In genomic region chr6:129667621-129668020, GRCh38 we compare ENCODE assay signal across 14 cellular contexts. TPM values are rescaled to one million over a fixed set of nuclear protein-coding genes. Genes with fewer than 3 reads are reported as not detected.
DNase-seq lines count a peak whose midpoint lies in the region; ATAC-seq and TF ChIP-seq lines count a peak whose summit lies in the region.
"Had no signal": no experiment of that assay in that cellular context is flagged by ENCODE, and none has a peak within 500 bp of the region (broad histone marks: within the 10 kb centered on the region; RNA-seq: fewer than 3 reads in every experiment).

No MANE protein-coding gene starts in this region.

- peaks cover 47% of the 10 kb centered on the region for H3K4me1 ChIP-seq in ACC112 (ENCODE audit: control insufficient read depth, insufficient read depth, low read length, unreplicated experiment)

- TF ChIP-seq CTCF in CD4-positive, alpha-beta T cell (IDR thresholded peaks at IDR 0.05), result no peak
- TF ChIP-seq CTCF in type B pancreatic cell (conservative IDR thresholded peaks at IDR 0.05), result no peak

- peaks cover 19% of the 10 kb centered on the region for H3K4me1 Mint-ChIP-seq in CD4-positive, alpha-beta T cell (ENCODE audit: low read depth)
- peaks cover 20% of the 10 kb centered on the region for H3K4me1 Mint-ChIP-seq in type B pancreatic cell (ENCODE audit: unreplicated experiment)

- no peaks in the 10 kb centered on the region for H3K27me3 ChIP-seq in ACC112 (ENCODE audit: insufficient read depth, low read length)
- no peaks in the 10 kb centered on the region for H3K27me3 ChIP-seq in CD4-positive, alpha-beta T cell (ENCODE audit: control insufficient read depth, insufficient read depth, low read length)
- H3K27me3 ChIP-seq: cardiac muscle cell, ovary had no signal

- no peaks in the 10 kb centered on the region for H3K36me3 Mint-ChIP-seq in CD4-positive, alpha-beta T cell (ENCODE audit: low read depth)
- no peaks in the 10 kb centered on the region for H3K36me3 Mint-ChIP-seq in type B pancreatic cell

- peaks cover 79% of the 10 kb centered on the region for H3K79me2 ChIP-seq in ACC112 (ENCODE audit: control insufficient read depth, insufficient read depth, low read length, unreplicated experiment)

- peak in 64 of 76 experiments; percentile 14 to 83 (median 63) for DNase-seq in HUDEP-2 (lab: John Stamatoyannopoulos, UW; ENCODE audit: unreplicated experiment in 76 of 76)
- DNase-seq in astrocyte of the hippocampus (ENCODE audit: low read depth, low spot score), result peak; percentile 42
- DNase-seq in left lobe of liver (ENCODE audit: low spot score), result no peak
- no peak for DNase-seq in CD4-positive, alpha-beta T cell
- DNase-seq in type B pancreatic cell (ENCODE audit: extremely low spot score, unreplicated experiment), result no peak
- DNase-seq in activated naive CD4-positive, alpha-beta T cell (lab: John Stamatoyannopoulos, UW), result no peak
- DNase-seq: DMS79 treated with DMSO at 0.1 percent for 48 hours, ovary, T-helper 1 cell had no signal

- no peaks in the 10 kb centered on the region for H3K9me3 ChIP-seq in CD4-positive, alpha-beta T cell (ENCODE audit: control insufficient read depth, low read length)
- H3K9me3 ChIP-seq: ovary had no signal

- intact Hi-C loops in CD4-positive, alpha-beta T cell (cut with DNase I, micrococcal nuclease), result no loop called here

- no peaks in the 10 kb centered on the region for H3K27me3 Mint-ChIP-seq in CD4-positive, alpha-beta T cell
- no peaks in the 10 kb centered on the region for H3K27me3 Mint-ChIP-seq in type B pancreatic cell
- H3K27me3 Mint-ChIP-seq: activated T-helper 17 cell treated with anti-CD3 and anti-CD28 coated beads, Interleukin-2, amount 50 U/mL, for 72 hours; B cell had no signal

- H2AFZ ChIP-seq in ACC112 (ENCODE audit: low read length, unreplicated experiment), result no peak overlapping the region

- POLR2A ChIA-PET in CD4-positive, alpha-beta T cell (lab: Charles Lee), result no interaction called here

- H3K9me3 Mint-ChIP-seq in CD4-positive, alpha-beta T cell, result no peaks in the 10 kb centered on the region
- no peaks in the 10 kb centered on the region for H3K9me3 Mint-ChIP-seq in type B pancreatic cell
- H3K9me3 Mint-ChIP-seq: activated T-helper 17 cell treated with anti-CD3 and anti-CD28 coated beads, Interleukin-2, amount 50 U/mL, for 72 hours had no signal

- H3K27ac Mint-ChIP-seq in CD4-positive, alpha-beta T cell, result no peak overlapping the region
- H3K27ac Mint-ChIP-seq in type B pancreatic cell, result no peak overlapping the region
- H3K27ac Mint-ChIP-seq: activated T-helper 17 cell treated with anti-CD3 and anti-CD28 coated beads, Interleukin-2, amount 50 U/mL, for 72 hours; B cell had no signal

- CTCF ChIA-PET in CD4-positive, alpha-beta T cell (lab: Charles Lee), result interaction anchor here (0.7 kb wide), 1 partner anchor 63 kb away, joined by 3 read pairs; no protein-coding TSS in a partner anchor

- H3K27ac ChIP-seq in ACC112 (ENCODE audit: low read depth, low read length), result peak overlapping the region; percentile 7
- H3K27ac ChIP-seq in CD4-positive, alpha-beta T cell (ENCODE audit: low read depth, low read length), result no peak overlapping the region
- H3K27ac ChIP-seq: cardiac muscle cell, ovary had no signal

- no peak overlapping the region for H3K4me3 Mint-ChIP-seq in CD4-positive, alpha-beta T cell
- H3K4me3 Mint-ChIP-seq in type B pancreatic cell, result no peak overlapping the region
- H3K4me3 Mint-ChIP-seq: activated T-helper 17 cell treated with anti-CD3 and anti-CD28 coated beads, Interleukin-2, amount 50 U/mL, for 72 hours; B cell had no signal

- no peaks in the 10 kb centered on the region for H3K36me3 ChIP-seq in ACC112 (ENCODE audit: insufficient read depth, low read length)
- H3K36me3 ChIP-seq: cardiac muscle cell, ovary had no signal

- H3K4me3 ChIP-seq in ACC112 (ENCODE audit: low read depth, low read length), result no peak overlapping the region
- H3K4me3 ChIP-seq: cardiac muscle cell, ovary had no signal

- ATAC-seq in left lobe of liver (peak; percentile 25), GM18873 (IDR thresholded peaks at IDR 0.05; ENCODE audit: low FRiP score, unreplicated experiment) (no peak)
- ATAC-seq in CD4-positive, alpha-beta T cell (ENCODE audit: poor library complexity), result no peak
- ATAC-seq: activated T-helper 17 cell treated with anti-CD3 and anti-CD28 coated beads, Interleukin-2, amount 50 U/mL, for 72 hours had no signal

RNA-seq across cellular contexts. Expression of gene ARHGAP18, which starts 42.4 kb away (rescaled TPM):
- 4.7 TPM for total RNA-seq in left lobe of liver
- 1 to 10 TPM in 1 of 2 experiments, under 1 TPM in 1; 0.71 to 1.3 TPM for total RNA-seq in CD4-positive, alpha-beta T cell
- 9.2 and 12.0 TPM in 2 replicates for total RNA-seq in type B pancreatic cell (ENCODE audit: low replicate concordance)

Comparison
In these comparisons a context has a peak if more than half of its experiments do, and no peak if none do; other contexts are left out.
1. DNase-seq: peak in HUDEP-2 (64 of 76) and astrocyte of the hippocampus (single experiment); none in left lobe of liver (single experiment), CD4-positive, alpha-beta T cell (0 of 10), type B pancreatic cell (single experiment) and activated naive CD4-positive, alpha-beta T cell (0 of 4).